11 cellular contexts compared by ENCODE assay signal in genomic region chr1:116122955-116123757, GRCh38. TPM values are rescaled to one million over a fixed set of nuclear protein-coding genes. Genes with fewer than 3 reads are reported as not detected.
A peak's percentile ranks its signal among the peaks of the same experiment; 100 is the strongest.
DNase-seq lines count a peak whose midpoint lies in the region; ATAC-seq and TF ChIP-seq lines count a peak whose summit lies in the region.
"Had no signal": no experiment of that assay in that cellular context is flagged by ENCODE, and none has a peak within 500 bp of the region (broad histone marks: within the 10 kb centered on the region; RNA-seq: fewer than 3 reads in every experiment).

No MANE protein-coding gene starts in this region.

- peaks cover 3 to 27% (median 24%) of the 10 kb centered on the region in 7 donors for H3K4me1 Mint-ChIP-seq in naive thymus-derived CD4-positive, alpha-beta T cell

- H3K9me3 Mint-ChIP-seq in naive thymus-derived CD4-positive, alpha-beta T cell = no peaks in the 10 kb centered on the region

- no peak overlapping the region for H3K4me3 ChIP-seq in fibroblast of villous mesenchyme (ENCODE audit: low read depth, low read length)
- no peak overlapping the region for H3K4me3 ChIP-seq in naive thymus-derived CD4-positive, alpha-beta T cell (ENCODE audit: low read length)
- H3K4me3 ChIP-seq in effector memory CD4-positive, alpha-beta T cell (ENCODE audit: insufficient read depth, low read depth, low read length, poor library complexity, severe bottlenecking) = no peak overlapping the region
- H3K4me3 ChIP-seq: heart right ventricle had no signal

- POLR2A ChIA-PET in naive thymus-derived CD4-positive, alpha-beta T cell (lab: Charles Lee) = no interaction called here

- no peaks in the 10 kb centered on the region for H3K9me3 ChIP-seq in naive thymus-derived CD4-positive, alpha-beta T cell (ENCODE audit: control insufficient read depth in 2 of 3, low read length in 3 of 3)
- H3K9me3 ChIP-seq in effector memory CD4-positive, alpha-beta T cell (ENCODE audit: control insufficient read depth, low read length) = no peaks in the 10 kb centered on the region
- H3K9me3 ChIP-seq: heart right ventricle had no signal

- no peaks in the 10 kb centered on the region for H3K27me3 ChIP-seq in naive thymus-derived CD4-positive, alpha-beta T cell (ENCODE audit: control insufficient read depth in 2 of 2, insufficient read depth in 2 of 2, low read length in 2 of 2)
- H3K27me3 ChIP-seq in effector memory CD4-positive, alpha-beta T cell (replicated peaks; ENCODE audit: control insufficient read depth, insufficient read depth, low read length, poor library complexity, severe bottlenecking) = no peaks in the 10 kb centered on the region

- no peak overlapping the region for H3K27ac ChIP-seq in naive thymus-derived CD4-positive, alpha-beta T cell (ENCODE audit: low read depth, low read length)
- H3K27ac ChIP-seq in effector memory CD4-positive, alpha-beta T cell (ENCODE audit: insufficient read depth, low read length, poor library complexity, severe bottlenecking) = no peak overlapping the region
- H3K27ac ChIP-seq: heart right ventricle had no signal

- in situ Hi-C loops in SK-MEL-5 (cut with HindIII; ENCODE audit: low pct_unique_long_range_greater_than_20kb, low sequenced_read_pairs) = no loop called here

- no peaks in the 10 kb centered on the region for H3K36me3 Mint-ChIP-seq in naive thymus-derived CD4-positive, alpha-beta T cell

- peaks cover 0 to 36% (median 7%) of the 10 kb centered on the region in 5 donors for H3K27me3 Mint-ChIP-seq in naive thymus-derived CD4-positive, alpha-beta T cell

- CTCF ChIA-PET in naive thymus-derived CD4-positive, alpha-beta T cell (lab: Charles Lee) = interaction anchor here (0.6 to 1.3 kb wide), 3 partner anchors 36 to 448 kb away, joined by 3 to 4 read pairs (median 3); partner anchors contain the start of gene CD58

- DNase-seq in GM04504 (ENCODE audit: low read depth) (peak; percentile 86), SK-MEL-5 (ENCODE audit: low read depth, low spot score) (peak; percentile 10), fibroblast of villous mesenchyme (ENCODE audit: low read depth) (peak; percentile 67), sciatic nerve (ENCODE audit: low spot score) (no peak)
- no peak for DNase-seq in naive thymus-derived CD4-positive, alpha-beta T cell
- no peak for DNase-seq in effector memory CD4-positive, alpha-beta T cell
- DNase-seq: heart right ventricle, posterior cingulate gyrus had no signal

- H3K4me1 ChIP-seq in naive thymus-derived CD4-positive, alpha-beta T cell (ENCODE audit: control insufficient read depth in 2 of 2, insufficient read depth in 2 of 2, low read length in 2 of 2) = peaks cover 4 to 5% of the 10 kb centered on the region in 2 donors
- no peaks in the 10 kb centered on the region for H3K4me1 ChIP-seq in effector memory CD4-positive, alpha-beta T cell (ENCODE audit: control insufficient read depth, insufficient read depth, low read length, poor library complexity, severe bottlenecking)

- peak; percentile 95 for ATAC-seq in sciatic nerve
- ATAC-seq in HG03342 (IDR thresholded peaks at IDR 0.05; ENCODE audit: unreplicated experiment) = no peak
- ATAC-seq in naive thymus-derived CD4-positive, alpha-beta T cell = no peak
- ATAC-seq in GM21381 (IDR thresholded peaks at IDR 0.05; ENCODE audit: unreplicated experiment) = no peak

- no peak overlapping the region for H3K4me3 Mint-ChIP-seq in naive thymus-derived CD4-positive, alpha-beta T cell
- H3K4me3 Mint-ChIP-seq: activated naive CD8-positive, alpha-beta T cell had no signal

- H3K36me3 ChIP-seq in naive thymus-derived CD4-positive, alpha-beta T cell (ENCODE audit: control insufficient read depth in 2 of 3, insufficient read depth in 3 of 3, low read length in 3 of 3) = no peaks in the 10 kb centered on the region
- no peaks in the 10 kb centered on the region for H3K36me3 ChIP-seq in effector memory CD4-positive, alpha-beta T cell (ENCODE audit: control insufficient read depth, insufficient read depth, low read length)
- H3K36me3 ChIP-seq: heart right ventricle had no signal

- intact Hi-C loops in sciatic nerve (cut with DNase I) = no loop called here
- intact Hi-C loops in naive thymus-derived CD4-positive, alpha-beta T cell (cut with micrococcal nuclease) = no loop called here

- TF ChIP-seq CTCF in fibroblast of villous mesenchyme (IDR thresholded peaks at IDR 0.05; ENCODE audit: insufficient read depth, low read depth, low read length) = no peak

- no peak overlapping the region for H3K27ac Mint-ChIP-seq in naive thymus-derived CD4-positive, alpha-beta T cell
- H3K27ac Mint-ChIP-seq: activated naive CD8-positive, alpha-beta T cell had no signal

RNA-seq across cellular contexts. Expression of gene MAB21L3, which starts 12.0 kb away (rescaled TPM):
- total RNA-seq in SK-MEL-5 (2014; rRNA removed; shearing (Covaris generic)) = not detected in 2 replicates
- not detected in 2 replicates for polyA plus RNA-seq in SK-MEL-5 (2015; cell fraction: cytosol; rRNA removed)
- polyA plus RNA-seq in SK-MEL-5 (2015; cell fraction: nucleus; rRNA removed) = 0.14 TPM in 1 of 2 replicates, not detected in the other
- total RNA-seq in fibroblast of villous mesenchyme = under 0.01 TPM in 2 replicates
- total RNA-seq in sciatic nerve = not detected
- under 1 TPM in 1 of 5 experiments, not detected in 4; 0.12 TPM for total RNA-seq in naive thymus-derived CD4-positive, alpha-beta T cell
- polyA plus RNA-seq in naive thymus-derived CD4-positive, alpha-beta T cell = not detected
- polyA plus RNA-seq: heart right ventricle had no signal

Comparison
In these comparisons a context has a peak if more than half of its experiments do, and no peak if none do; other contexts are left out.
1. DNase-seq: peak in GM04504 (single experiment), SK-MEL-5 (single experiment) and fibroblast of villous mesenchyme (single experiment); none in sciatic nerve (single experiment), naive thymus-derived CD4-positive, alpha-beta T cell (0 of 9) and effector memory CD4-positive, alpha-beta T cell (0 of 3).